Comparison of ENCODE assay signal across 10 cellular contexts in genomic region chr1:151832318-151832984, GRCh38. TPM values are rescaled to one million over a fixed set of nuclear protein-coding genes. Genes with fewer than 3 reads are reported as not detected.
DNase-seq lines count a peak whose midpoint lies in the region; ATAC-seq and TF ChIP-seq lines count a peak whose summit lies in the region.
"Had no signal": no experiment of that assay in that cellular context is flagged by ENCODE, and none has a peak within 500 bp of the region (broad histone marks: within the 10 kb centered on the region; RNA-seq: fewer than 3 reads in every experiment).

No MANE protein-coding gene starts in this region.

- no peaks in the 10 kb centered on the region for H3K27me3 Mint-ChIP-seq in T-helper 1 cell treated with Interleukin-12 subunit alpha and Interleukin-12 subunit beta and Interleukin-4 antibody, amounts not matched to agents 30 μg/mL and 1 μg/mL, for 36 hours (ENCODE audit: low read depth)
- no peaks in the 10 kb centered on the region for H3K27me3 Mint-ChIP-seq in T-cell

- TF ChIP-seq CTCF in hepatocyte (IDR thresholded peaks at IDR 0.05; ENCODE audit: poor library complexity) = no peak
- no peak for TF ChIP-seq CTCF in thyroid gland (IDR thresholded peaks at IDR 0.05)

- H3K9me3 Mint-ChIP-seq in T-helper 1 cell treated with Interleukin-12 subunit alpha and Interleukin-12 subunit beta and Interleukin-4 antibody, amounts not matched to agents 30 μg/mL and 1 μg/mL, for 36 hours = no peaks in the 10 kb centered on the region
- H3K9me3 Mint-ChIP-seq in T-cell = no peaks in the 10 kb centered on the region
- H3K9me3 Mint-ChIP-seq: dendritic cell treated with granulocyte-macrophage colony-stimulating factor and Interleukin-4, amounts not matched to agents 40 ng/mL and 50 ng/mL, for 4 days had no signal

- 79% methylated on average over 10 of the region's 10 CpGs for WGBS in hepatocyte (ENCODE audit: low lambda C conversion rate, missing lambda C conversion rate)
- WGBS in thyroid gland, 2 donors = 30 to 42% methylated on average over 9 to 10 of the region's 10 CpGs

- no peaks in the 10 kb centered on the region for H3K9me3 ChIP-seq in hepatocyte (ENCODE audit: low read depth)
- H3K9me3 ChIP-seq in thyroid gland = no peaks in the 10 kb centered on the region

- H3K4me1 ChIP-seq in hepatocyte (ENCODE audit: insufficient read depth) (no peaks in the 10 kb centered on the region), thyroid gland (peaks cover 46 to 62% of the 10 kb centered on the region in 2 donors)

- H3K4me3 ChIP-seq in hepatocyte (no peak overlapping the region), thyroid gland (replicated peaks in 1 of 3) (no peak overlapping the region)
- H3K4me3 ChIP-seq: K562 had no signal

- DNase-seq in T-helper 1 cell (no peak), T-cell (no peak), hepatocyte (ENCODE audit: low spot score) (peak; percentile 52), thyroid gland (peak; percentile 99), NCI-H1436 (lab: John Stamatoyannopoulos, UW) (no peak)
- DNase-seq in stimulated activated naive CD4-positive, alpha-beta T cell treated with Interleukin-2 at 50 U/mL for 16 hours (lab: John Stamatoyannopoulos, UW) = no peak

- H3K36me3 ChIP-seq in hepatocyte (replicated peaks; ENCODE audit: insufficient read depth, low read depth) (no peaks in the 10 kb centered on the region), thyroid gland (no peaks in the 10 kb centered on the region)

- peak in 1 of 2 donors; percentile 22 for TF ChIP-seq POLR2A in thyroid gland (IDR thresholded peaks at IDR 0.05)

- no peaks in the 10 kb centered on the region for H4K20me1 ChIP-seq in hepatocyte (ENCODE audit: insufficient read depth, poor library complexity, severe bottlenecking)

- no peaks in the 10 kb centered on the region for H3K79me2 ChIP-seq in hepatocyte

- H2AFZ ChIP-seq in hepatocyte = no peak overlapping the region

- POLR2A ChIA-PET in T-cell (lab: Charles Lee) = interaction anchor here in 1 of 2 donors (0.5 kb wide), 1 partner anchor 404 kb away, joined by 3 read pairs; no protein-coding TSS in a partner anchor

- no peak overlapping the region for H3K4me2 ChIP-seq in hepatocyte

- intact Hi-C loops in thyroid gland (cut with DNase I) = loop anchor here (10.0 kb wide), 2 partner anchors 98 to 298 kb away; no protein-coding TSS in a partner anchor

- ATAC-seq in T-cell (replicated peaks in 1 of 4) (no peak), HG03039 (IDR thresholded peaks at IDR 0.05; ENCODE audit: unreplicated experiment) (no peak)
- ATAC-seq: K562 had no signal

- H3K27ac Mint-ChIP-seq in T-helper 1 cell treated with Interleukin-12 subunit alpha and Interleukin-12 subunit beta and Interleukin-4 antibody, amounts not matched to agents 30 μg/mL and 1 μg/mL, for 36 hours = peak overlapping the region; percentile 42
- H3K27ac Mint-ChIP-seq in T-cell = peak overlapping the region; percentile 87 to 93

- H3K4me3 Mint-ChIP-seq in T-helper 1 cell treated with Interleukin-12 subunit alpha and Interleukin-12 subunit beta and Interleukin-4 antibody, amounts not matched to agents 30 μg/mL and 1 μg/mL, for 36 hours = no peak overlapping the region
- peak overlapping the region in 2 of 3 donors; percentile 28 to 40 for H3K4me3 Mint-ChIP-seq in T-cell
- H3K4me3 Mint-ChIP-seq: dendritic cell treated with granulocyte-macrophage colony-stimulating factor and Interleukin-4, amounts not matched to agents 40 ng/mL and 50 ng/mL, for 4 days had no signal

- peaks cover 2% of the 10 kb centered on the region for H3K36me3 Mint-ChIP-seq in T-helper 1 cell treated with Interleukin-12 subunit alpha and Interleukin-12 subunit beta and Interleukin-4 antibody, amounts not matched to agents 30 μg/mL and 1 μg/mL, for 36 hours (ENCODE audit: low read depth)
- H3K36me3 Mint-ChIP-seq in T-cell = no peaks in the 10 kb centered on the region

- no peaks in the 10 kb centered on the region for H3K9me2 ChIP-seq in hepatocyte (replicated peaks; ENCODE audit: insufficient read depth)

- H3K27ac ChIP-seq in hepatocyte = no peak overlapping the region
- peak overlapping the region; percentile 51 to 79 (median 78) for H3K27ac ChIP-seq in thyroid gland

- CTCF ChIA-PET in T-cell (lab: Charles Lee) = interaction anchor here in 1 of 2 donors (1.1 kb wide), 1 partner anchor 238 kb away, joined by 5 read pairs; no protein-coding TSS in a partner anchor

- peaks cover 58% of the 10 kb centered on the region for H3K4me1 Mint-ChIP-seq in T-helper 1 cell treated with Interleukin-12 subunit alpha and Interleukin-12 subunit beta and Interleukin-4 antibody, amounts not matched to agents 30 μg/mL and 1 μg/mL, for 36 hours (ENCODE audit: low read depth)
- H3K4me1 Mint-ChIP-seq in T-cell = peaks cover 76 to 97% (median 79%) of the 10 kb centered on the region in 3 donors

- H3K27me3 ChIP-seq in hepatocyte = peaks cover 4% of the 10 kb centered on the region
- no peaks in the 10 kb centered on the region for H3K27me3 ChIP-seq in thyroid gland

RNA-seq across cellular contexts. Expression of gene RORC, which starts 0.8 kb away (rescaled TPM):
- total RNA-seq in T-cell (10 to 100 TPM in 1 of 5 donors, 1 to 10 TPM in 4; 1.5 to 11.6 (median 7.6) TPM), hepatocyte (1.2 and 1.3 TPM in 2 replicates), thyroid gland (10 to 100 TPM; 29.7 to 48.4 (median 38.8) TPM)
- polyA plus RNA-seq in hepatocyte = 0.60 TPM in 1 of 2 replicates, not detected in the other
- total RNA-seq: K562 had no signal
- polyA plus RNA-seq: K562 had no signal

RNA-seq across cellular contexts. Expression of gene C2CD4D, which starts 7.2 kb away (rescaled TPM):
- total RNA-seq in T-cell = 1 to 10 TPM in 2 of 5 donors, under 1 TPM in 3; 0.26 to 1.1 (median 0.85) TPM
- 0.72 TPM in 1 of 2 replicates, not detected in the other for total RNA-seq in hepatocyte
- 0.96 and 1.1 TPM in 2 replicates for polyA plus RNA-seq in hepatocyte
- total RNA-seq in thyroid gland = 1 to 10 TPM in 1 of 4 donors, under 1 TPM in 2, not detected in 1; 0.29 to 1.3 (median 0.33) TPM
- total RNA-seq: K562 had no signal
- polyA plus RNA-seq: K562 had no signal

RNA-seq across cellular contexts. Expression of gene THEM5, which starts 21.1 kb away (rescaled TPM):
- total RNA-seq in T-cell (not detected), hepatocyte (not detected in 2 replicates), thyroid gland (not detected)
- 0.21 and 0.32 TPM in 2 replicates for polyA plus RNA-seq in hepatocyte
- total RNA-seq: K562 had no signal
- polyA plus RNA-seq: K562 had no signal

RNA-seq across cellular contexts. Expression of gene LINGO4, which starts 27.2 kb away (rescaled TPM):
- under 1 TPM in 3 of 5 donors, not detected in 2; 0.25 to 0.40 (median 0.36) TPM for total RNA-seq in T-cell
- total RNA-seq in hepatocyte = not detected in 2 replicates
- not detected in 2 replicates for polyA plus RNA-seq in hepatocyte
- total RNA-seq in thyroid gland = under 1 TPM; 0.13 to 0.63 (median 0.24) TPM
- total RNA-seq: K562 had no signal
- polyA plus RNA-seq: K562 had no signal

RNA-seq across cellular contexts. Expression of gene TDRKH, which starts 42.2 kb away (rescaled TPM):
- total RNA-seq in T-cell = 10 to 100 TPM in 4 of 5 donors, 1 to 10 TPM in 1; 9.6 to 26.3 (median 22.1) TPM
- total RNA-seq in hepatocyte = 3.4 and 3.8 TPM in 2 replicates
- 1.6 and 1.8 TPM in 2 replicates for polyA plus RNA-seq in hepatocyte
- 10 to 100 TPM; 10.8 to 17.1 (median 13.1) TPM for total RNA-seq in thyroid gland

Comparison
In these comparisons a context has a peak if more than half of its experiments do, and no peak if none do; other contexts are left out.
1. DNase-seq: peak in hepatocyte (single experiment) and thyroid gland (2 of 2); none in T-helper 1 cell (0 of 5), T-cell (0 of 34), stimulated activated naive CD4-positive, alpha-beta T cell treated with Interleukin-2 at 50 U/mL for 16 hours (single experiment) and NCI-H1436 (single experiment).